In the genomic region with DNA sequence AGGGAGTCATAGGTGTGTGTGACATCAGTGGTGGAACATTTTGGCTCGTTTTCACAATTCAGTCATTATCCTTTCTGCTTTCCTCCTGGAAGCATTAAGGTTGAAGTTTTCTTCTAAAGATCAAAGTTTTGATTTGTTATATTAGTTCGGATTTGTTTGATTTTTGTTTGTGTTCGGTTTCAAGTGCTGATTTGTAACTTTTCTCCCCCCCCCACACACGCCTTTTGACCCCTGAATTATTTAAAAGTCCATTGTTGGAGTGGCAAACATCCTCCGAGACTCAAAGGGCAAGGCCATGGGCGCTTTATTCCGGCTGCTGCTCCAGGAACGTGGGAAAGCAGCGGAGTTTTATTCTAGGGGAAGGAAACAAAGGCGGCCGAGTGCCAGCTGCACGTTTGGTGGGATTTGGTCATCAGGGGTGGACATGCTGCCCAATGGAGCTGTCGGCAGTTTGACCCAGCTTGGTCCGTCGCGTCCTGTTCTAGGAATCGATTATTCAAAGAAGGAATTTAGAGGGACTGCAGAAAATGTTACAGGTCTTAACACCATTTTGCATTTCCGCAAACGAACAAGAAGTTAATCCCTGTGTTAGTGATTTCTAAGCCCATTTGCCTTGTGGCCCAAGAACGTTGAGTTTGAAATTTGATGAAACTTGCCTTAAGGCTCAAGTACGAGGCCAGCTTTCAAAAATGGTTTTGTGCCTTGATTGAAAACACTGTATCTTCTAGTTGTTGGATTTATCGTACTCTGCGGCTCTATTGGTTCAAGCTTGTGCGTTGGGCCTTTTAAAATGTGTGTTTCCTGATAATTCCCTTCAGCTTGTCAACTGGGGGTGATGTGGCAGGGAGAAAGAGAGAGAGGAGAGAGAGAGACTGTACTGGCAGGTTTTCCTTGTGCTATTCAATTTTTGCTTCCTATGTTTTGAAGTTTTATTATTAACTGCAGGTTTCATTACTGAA, we compare ENCODE assay signal across 8 cellular contexts. TPM values are rescaled to one million over a fixed set of nuclear protein-coding genes. Genes with fewer than 3 reads are reported as not detected.
A peak's percentile ranks its signal among the peaks of the same experiment; 100 is the strongest.
DNase-seq lines count a peak whose midpoint lies in the region; ATAC-seq, FAIRE-seq and TF ChIP-seq lines count a peak whose summit lies in the region.

No MANE protein-coding gene starts in this region.

- peaks cover 36% of the 10 kb centered on the region for H3K4me1 Mint-ChIP-seq in brain
- peaks cover 9% of the 10 kb centered on the region for H3K4me1 Mint-ChIP-seq in stimulated activated effector memory CD8-positive, alpha-beta T cell treated with anti-CD3 and anti-CD28 coated beads, Interleukin-12 subunit alpha, Interleukin-12 subunit beta, amount 100 ng/mL, for 72 hours

- peaks cover 0 to 3% (median 0%) of the 10 kb centered on the region in 5 experiments for H3K9me3 Mint-ChIP-seq in brain
- H3K9me3 Mint-ChIP-seq in stimulated activated effector memory CD8-positive, alpha-beta T cell treated with anti-CD3 and anti-CD28 coated beads, Interleukin-12 subunit alpha, Interleukin-12 subunit beta, amount 100 ng/mL, for 72 hours, result no peaks in the 10 kb centered on the region

- H3K4me1 ChIP-seq in MM.1S (ENCODE audit: low read length) (peaks cover 13% of the 10 kb centered on the region), keratinocyte (ENCODE audit: control insufficient read depth, extremely low read depth, insufficient read depth, low read length) (peaks cover 2% of the 10 kb centered on the region)

- peak; percentile 27 for DNase-seq in EL
- DNase-seq in MM.1S, result no peak
- DNase-seq in keratinocyte (ENCODE audit: low read depth, low spot score), result no peak
- no peak for DNase-seq in stimulated activated effector memory CD8-positive, alpha-beta T cell treated with anti-CD3 and anti-CD28 coated beads, Interleukin-12 subunit alpha, Interleukin-12 subunit beta, amount 100 ng/mL, for 72 hours (ENCODE audit: low spot score in 2 of 2)
- DNase-seq in GM10248 (ENCODE audit: extremely low spot score), result no peak
- no peak for DNase-seq in omental fat pad (ENCODE audit: low spot score)

- H2AFZ ChIP-seq in MM.1S (ENCODE audit: low read length) (peak overlapping the region; percentile 53), keratinocyte (ENCODE audit: control insufficient read depth, low read length) (peak overlapping the region; percentile 68)

- H3K27me3 Mint-ChIP-seq in brain, result peaks cover 3% of the 10 kb centered on the region

- no peaks in the 10 kb centered on the region for H3K9me1 ChIP-seq in keratinocyte (ENCODE audit: control insufficient read depth, extremely low read depth, insufficient read depth, low read length)

- H3K79me2 ChIP-seq in MM.1S (ENCODE audit: low read length) (peaks cover 22% of the 10 kb centered on the region), keratinocyte (ENCODE audit: control insufficient read depth, insufficient read depth, low read length) (peaks cover 20% of the 10 kb centered on the region)

- no peak overlapping the region for H3K27ac ChIP-seq in MM.1S (ENCODE audit: low read length)
- H3K27ac ChIP-seq in keratinocyte (ENCODE audit: control insufficient read depth, insufficient read depth, low read length), result peak overlapping the region; percentile 88

- H3K4me2 ChIP-seq in MM.1S (ENCODE audit: low read depth, low read length), result peak overlapping the region; percentile 70
- peak overlapping the region; percentile 86 for H3K4me2 ChIP-seq in keratinocyte (ENCODE audit: control insufficient read depth, extremely low read depth, insufficient read depth, low read depth, low read length)

- H4K20me1 ChIP-seq in MM.1S (ENCODE audit: insufficient read depth, low read length), result no peaks in the 10 kb centered on the region
- no peaks in the 10 kb centered on the region for H4K20me1 ChIP-seq in keratinocyte (ENCODE audit: control insufficient read depth, extremely low read depth, insufficient read depth, low read length)

- CTCF ChIA-PET in GM10248 (lab: Yijun Ruan, JAX), result interaction anchor here (0.8 kb wide), 1 partner anchor 40 kb away, joined by 3 read pairs; no protein-coding TSS in a partner anchor

- peak overlapping the region; percentile 90 for H3K9ac ChIP-seq in MM.1S (ENCODE audit: low read length)
- H3K9ac ChIP-seq in keratinocyte (ENCODE audit: control insufficient read depth, extremely low read depth, insufficient read depth, low read length), result peak overlapping the region; percentile 86

- FAIRE-seq in keratinocyte (lab: Jason Lieb, UNC), result peak; percentile 17

- H3K36me3 ChIP-seq in MM.1S (replicated peaks; ENCODE audit: insufficient read depth, low read length) (no peaks in the 10 kb centered on the region), keratinocyte (ENCODE audit: control insufficient read depth in 2 of 2, extremely low read depth in 1 of 2, insufficient read depth in 2 of 2, low read length in 2 of 2) (no peaks in the 10 kb centered on the region)

- H3K4me3 ChIP-seq in MM.1S (ENCODE audit: low read length), result peak overlapping the region; percentile 76
- H3K4me3 ChIP-seq in keratinocyte (ENCODE audit: control insufficient read depth in 2 of 3, extremely low read depth in 1 of 3, insufficient read depth in 2 of 3, low read depth in 1 of 3, low read length in 3 of 3), result peak overlapping the region; percentile 53 to 68 (median 63)

- H3F3A ChIP-seq in MM.1S (ENCODE audit: insufficient read depth, low read length), result peaks cover 12% of the 10 kb centered on the region

- H3K9me2 ChIP-seq in MM.1S (replicated peaks; ENCODE audit: insufficient read depth, low read length), result no peaks in the 10 kb centered on the region

- POLR2A ChIA-PET in GM10248 (lab: Yijun Ruan, JAX), result no interaction called here

- ATAC-seq in stimulated activated effector memory CD8-positive, alpha-beta T cell treated with anti-CD3 and anti-CD28 coated beads, Interleukin-12 subunit alpha, Interleukin-12 subunit beta, amount 100 ng/mL, for 72 hours, result no peak
- no peak for ATAC-seq in omental fat pad (ENCODE audit: low FRiP score)
- ATAC-seq in GM21737 (IDR thresholded peaks at IDR 0.05; ENCODE audit: unreplicated experiment), result no peak

- H3K9me3 ChIP-seq in MM.1S (replicated peaks; ENCODE audit: insufficient read depth, low read length) (no peaks in the 10 kb centered on the region), keratinocyte (ENCODE audit: control insufficient read depth, low read depth, low read length) (no peaks in the 10 kb centered on the region)

- H3K27me3 ChIP-seq in MM.1S (replicated peaks; ENCODE audit: insufficient read depth, low read length) (no peaks in the 10 kb centered on the region), keratinocyte (ENCODE audit: control insufficient read depth, extremely low read depth, insufficient read depth, low read length) (no peaks in the 10 kb centered on the region)

- no peaks in the 10 kb centered on the region for H3K36me3 Mint-ChIP-seq in brain
- peaks cover 19% of the 10 kb centered on the region for H3K36me3 Mint-ChIP-seq in stimulated activated effector memory CD8-positive, alpha-beta T cell treated with anti-CD3 and anti-CD28 coated beads, Interleukin-12 subunit alpha, Interleukin-12 subunit beta, amount 100 ng/mL, for 72 hours

- peak overlapping the region; percentile 84 to 96 (median 92) for H3K4me3 Mint-ChIP-seq in brain
- H3K4me3 Mint-ChIP-seq in stimulated activated effector memory CD8-positive, alpha-beta T cell treated with anti-CD3 and anti-CD28 coated beads, Interleukin-12 subunit alpha, Interleukin-12 subunit beta, amount 100 ng/mL, for 72 hours, result peak overlapping the region; percentile 77

- peak overlapping the region; percentile 93 to 98 (median 94) for H3K27ac Mint-ChIP-seq in brain
- H3K27ac Mint-ChIP-seq in stimulated activated effector memory CD8-positive, alpha-beta T cell treated with anti-CD3 and anti-CD28 coated beads, Interleukin-12 subunit alpha, Interleukin-12 subunit beta, amount 100 ng/mL, for 72 hours, result peak overlapping the region; percentile 89

- dilution Hi-C loops in keratinocyte (cut with MboI; ENCODE audit: extremely low pct_ligation_motif_present, low sequenced_read_pairs), result no loop called here

- TF ChIP-seq CTCF in MM.1S (IDR thresholded peaks at IDR 0.05; ENCODE audit: low read length) (no peak), brain (conservative IDR thresholded peaks at IDR 0.05) (no peak), keratinocyte (optimal IDR thresholded peaks at IDR 0.05 in 1 of 3, IDR thresholded peaks at IDR 0.05 in 1 of 3, conservative IDR thresholded peaks at IDR 0.05 in 1 of 3; ENCODE audit: extremely low read depth in 1 of 3, insufficient read depth in 2 of 3, low read length in 3 of 3) (no peak), GM10248 (IDR thresholded peaks at IDR 0.05; ENCODE audit: control extremely low read depth, extremely low read depth, low read depth, missing control alignments) (no peak), omental fat pad (IDR thresholded peaks at IDR 0.05) (no peak)

RNA-seq across cellular contexts. Expression of a gene that starts 0.6 kb away (rescaled TPM):
- 5.0 TPM for polyA plus RNA-seq in brain (ENCODE audit: insufficient read depth, low read depth, low replicate concordance)
- 4.2 to 5.0 TPM (median 4.2 TPM) in 3 replicates for polyA plus RNA-seq in keratinocyte
- 1.6 TPM for polyA plus RNA-seq in keratinocyte (2011; ENCODE audit: low read depth)
- polyA plus RNA-seq in keratinocyte (2011; cell fraction: cytosol; rRNA removed), result 2.3 and 5.1 TPM in 2 replicates
- 6.5 and 6.8 TPM in 2 replicates for polyA plus RNA-seq in keratinocyte (2011; cell fraction: nucleus; rRNA removed)
- polyA plus RNA-seq in keratinocyte (2012; ENCODE audit: low replicate concordance), result 1.3 and 3.6 TPM in 2 replicates
- 1.6 to 6.6 TPM (median 3.9 TPM) in 3 replicates for polyA minus RNA-seq in keratinocyte
- 2.7 TPM for polyA minus RNA-seq in keratinocyte (2011; cell fraction: cytosol; rRNA and poly(A)+ RNA removed)
- polyA minus RNA-seq in keratinocyte (2011; cell fraction: nucleus; rRNA and poly(A)+ RNA removed), result 4.5 and 9.0 TPM in 2 replicates
- 10 to 100 TPM in 1 of 4 donors, 1 to 10 TPM in 3; 6.6 to 13.6 (median 8.8) TPM for total RNA-seq in omental fat pad
